ENCODE assay signal across 10 cellular contexts in the genomic region with DNA sequence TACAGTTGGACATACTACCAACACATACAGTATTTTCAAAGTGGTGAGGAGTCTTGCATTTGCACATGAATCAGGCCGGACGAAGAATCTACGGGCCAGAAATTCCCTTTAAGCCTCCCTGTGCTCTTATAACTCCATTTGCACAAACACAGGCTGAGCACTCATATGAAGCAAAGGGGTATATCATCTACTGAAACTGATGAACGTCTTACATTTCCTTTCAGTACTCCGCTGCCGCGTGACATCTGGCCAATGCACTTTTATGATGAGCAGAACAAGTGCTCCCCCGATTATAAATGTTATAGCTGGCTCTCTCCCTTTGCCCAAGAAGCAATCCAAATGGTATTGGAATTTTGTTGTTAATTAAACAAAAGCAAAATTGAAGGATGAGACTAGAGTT.
DNase-seq lines count a peak whose midpoint lies in the region; ATAC-seq and TF ChIP-seq lines count a peak whose summit lies in the region.
"Had no signal": no experiment of that assay in that cellular context is flagged by ENCODE, and none has a peak within 500 bp of the region (broad histone marks: within the 10 kb centered on the region; RNA-seq: fewer than 3 reads in every experiment).

No MANE protein-coding gene starts in this region.

- H3K27ac ChIP-seq in CD4-positive, alpha-beta T cell (ENCODE audit: low read depth, low read length): peak overlapping the region; percentile 0
- peak overlapping the region; percentile 96 for H3K27ac ChIP-seq in naive thymus-derived CD4-positive, alpha-beta T cell (ENCODE audit: low read depth, low read length)
- H3K27ac ChIP-seq: SJSA1 had no signal

- CTCF ChIA-PET in CD4-positive, alpha-beta T cell (lab: Charles Lee): interaction anchor here (1.6 to 2.6 kb wide), 3 partner anchors 68 to 328 kb away, joined by 5 to 11 read pairs (median 7); no protein-coding TSS in a partner anchor
- CTCF ChIA-PET in naive thymus-derived CD4-positive, alpha-beta T cell (lab: Charles Lee): interaction anchor here (0.7 to 7.3 kb wide), 5 partner anchors 9 to 328 kb away, joined by 3 to 58 read pairs (median 8); no protein-coding TSS in a partner anchor

- H3K36me3 Mint-ChIP-seq in CD4-positive, alpha-beta T cell (ENCODE audit: low read depth): peaks cover 35% of the 10 kb centered on the region
- peaks cover 7% of the 10 kb centered on the region for H3K36me3 Mint-ChIP-seq in activated naive CD8-positive, alpha-beta T cell treated with anti-CD3 and anti-CD28 coated beads for 36 hours
- peaks cover 0 to 2% (median 0%) of the 10 kb centered on the region in 5 donors for H3K36me3 Mint-ChIP-seq in naive thymus-derived CD4-positive, alpha-beta T cell
- H3K36me3 Mint-ChIP-seq: mesothelial cell of epicardium had no signal

- H3K9me3 Mint-ChIP-seq in CD4-positive, alpha-beta T cell: no peaks in the 10 kb centered on the region
- no peaks in the 10 kb centered on the region for H3K9me3 Mint-ChIP-seq in activated naive CD8-positive, alpha-beta T cell treated with anti-CD3 and anti-CD28 coated beads for 36 hours
- H3K9me3 Mint-ChIP-seq in naive thymus-derived CD4-positive, alpha-beta T cell: no peaks in the 10 kb centered on the region
- H3K9me3 Mint-ChIP-seq: mesothelial cell of epicardium had no signal

- peaks cover 33 to 58% of the 10 kb centered on the region in 2 donors for H3K4me1 ChIP-seq in naive thymus-derived CD4-positive, alpha-beta T cell (ENCODE audit: control insufficient read depth in 2 of 2, insufficient read depth in 2 of 2, low read length in 2 of 2)

- no peaks in the 10 kb centered on the region for H3K27me3 Mint-ChIP-seq in CD4-positive, alpha-beta T cell
- H3K27me3 Mint-ChIP-seq in activated naive CD8-positive, alpha-beta T cell treated with anti-CD3 and anti-CD28 coated beads for 36 hours: no peaks in the 10 kb centered on the region
- peaks cover 0 to 4% (median 0%) of the 10 kb centered on the region in 5 donors for H3K27me3 Mint-ChIP-seq in naive thymus-derived CD4-positive, alpha-beta T cell

- no peaks in the 10 kb centered on the region for H3K9me3 ChIP-seq in CD4-positive, alpha-beta T cell (ENCODE audit: control insufficient read depth, low read length)
- no peaks in the 10 kb centered on the region for H3K9me3 ChIP-seq in naive thymus-derived CD4-positive, alpha-beta T cell (ENCODE audit: control insufficient read depth in 2 of 3, low read length in 3 of 3)
- H3K9me3 ChIP-seq: SJSA1 had no signal

- peak in 5 of 10 experiments; percentile 22 to 42 (median 35) for DNase-seq in CD4-positive, alpha-beta T cell
- DNase-seq in NCI-H524 (lab: John Stamatoyannopoulos, UW) (peak; percentile 62 to 92), Kasumi-1 (lab: John Stamatoyannopoulos, UW) (no peak), NCI-H2227 treated with DMSO at 0.1 percent for 48 hours (lab: John Stamatoyannopoulos, UW) (no peak), NCI-H748 (lab: John Stamatoyannopoulos, UW; ENCODE audit: unreplicated experiment) (no peak), SHP77 (lab: John Stamatoyannopoulos, UW) (no peak)
- peak; percentile 45 for DNase-seq in activated naive CD8-positive, alpha-beta T cell treated with anti-CD3 and anti-CD28 coated beads for 36 hours
- DNase-seq in naive thymus-derived CD4-positive, alpha-beta T cell: peak in 5 of 9 donors; percentile 29 to 45 (median 42)

- peaks cover 70% of the 10 kb centered on the region for H3K4me1 Mint-ChIP-seq in CD4-positive, alpha-beta T cell (ENCODE audit: low read depth)
- peaks cover 52% of the 10 kb centered on the region for H3K4me1 Mint-ChIP-seq in activated naive CD8-positive, alpha-beta T cell treated with anti-CD3 and anti-CD28 coated beads for 36 hours
- H3K4me1 Mint-ChIP-seq in naive thymus-derived CD4-positive, alpha-beta T cell: peaks cover 34 to 78% (median 68%) of the 10 kb centered on the region in 7 donors

- peak overlapping the region; percentile 75 for H3K4me3 ChIP-seq in naive thymus-derived CD4-positive, alpha-beta T cell (ENCODE audit: low read length)
- H3K4me3 ChIP-seq: SJSA1 had no signal

- no peaks in the 10 kb centered on the region for H3K27me3 ChIP-seq in CD4-positive, alpha-beta T cell (ENCODE audit: control insufficient read depth, insufficient read depth, low read length)
- no peaks in the 10 kb centered on the region for H3K27me3 ChIP-seq in naive thymus-derived CD4-positive, alpha-beta T cell (ENCODE audit: control insufficient read depth in 2 of 2, insufficient read depth in 2 of 2, low read length in 2 of 2)

- peak overlapping the region; percentile 85 for H3K27ac Mint-ChIP-seq in CD4-positive, alpha-beta T cell
- H3K27ac Mint-ChIP-seq in activated naive CD8-positive, alpha-beta T cell treated with anti-CD3 and anti-CD28 coated beads for 36 hours: peak overlapping the region; percentile 63
- peak overlapping the region; percentile 49 to 94 (median 83) for H3K27ac Mint-ChIP-seq in naive thymus-derived CD4-positive, alpha-beta T cell
- H3K27ac Mint-ChIP-seq: mesothelial cell of epicardium had no signal

- peak overlapping the region; percentile 94 for H3K4me3 Mint-ChIP-seq in CD4-positive, alpha-beta T cell
- H3K4me3 Mint-ChIP-seq in activated naive CD8-positive, alpha-beta T cell treated with anti-CD3 and anti-CD28 coated beads for 36 hours: peak overlapping the region; percentile 78
- H3K4me3 Mint-ChIP-seq in naive thymus-derived CD4-positive, alpha-beta T cell: peak overlapping the region; percentile 79 to 90 (median 86)

- peaks cover 0 to 7% (median 0%) of the 10 kb centered on the region in 3 experiments for H3K36me3 ChIP-seq in naive thymus-derived CD4-positive, alpha-beta T cell (ENCODE audit: control insufficient read depth in 2 of 3, insufficient read depth in 3 of 3, low read length in 3 of 3)
- H3K36me3 ChIP-seq: SJSA1 had no signal

- no peak for ATAC-seq in CD4-positive, alpha-beta T cell (ENCODE audit: poor library complexity)
- no peak for ATAC-seq in naive thymus-derived CD4-positive, alpha-beta T cell

- intact Hi-C loops in CD4-positive, alpha-beta T cell (cut with DNase I, micrococcal nuclease): loop anchor here (5.0 kb wide), 2 partner anchors 63 to 198 kb away; no protein-coding TSS in a partner anchor
- intact Hi-C loops in naive thymus-derived CD4-positive, alpha-beta T cell (cut with micrococcal nuclease): loop anchor here (5.0 to 10.0 kb wide), 3 partner anchors 198 to 1243 kb away; no protein-coding TSS in a partner anchor

- TF ChIP-seq CTCF in CD4-positive, alpha-beta T cell (IDR thresholded peaks at IDR 0.05): no peak

- POLR2A ChIA-PET in CD4-positive, alpha-beta T cell (lab: Charles Lee): interaction anchor here (0.8 to 12.5 kb wide), 4 partner anchors 9 to 255 kb away, joined by 3 to 240 read pairs (median 28); no protein-coding TSS in a partner anchor
- POLR2A ChIA-PET in naive thymus-derived CD4-positive, alpha-beta T cell (lab: Charles Lee): interaction anchor here (0.6 to 2.9 kb wide), 8 partner anchors 11 to 328 kb away, joined by 3 to 24 read pairs (median 4); no protein-coding TSS in a partner anchor

Comparison
In these comparisons a context has a peak if more than half of its experiments do, and no peak if none do; other contexts are left out.
1. DNase-seq: peak in NCI-H524 (2 of 2), activated naive CD8-positive, alpha-beta T cell treated with anti-CD3 and anti-CD28 coated beads for 36 hours (single experiment) and naive thymus-derived CD4-positive, alpha-beta T cell (5 of 9); none in Kasumi-1 (0 of 2), NCI-H2227 treated with DMSO at 0.1 percent for 48 hours (single experiment), NCI-H748 (single experiment) and SHP77 (0 of 2).
2. Peak in every context shown above with its lines, with median percentiles within 50 percentile points of each other: H3K27ac Mint-ChIP-seq and H3K4me3 Mint-ChIP-seq.